Comparison of ENCODE assay signal across 1 cellular context in the genomic region with DNA sequence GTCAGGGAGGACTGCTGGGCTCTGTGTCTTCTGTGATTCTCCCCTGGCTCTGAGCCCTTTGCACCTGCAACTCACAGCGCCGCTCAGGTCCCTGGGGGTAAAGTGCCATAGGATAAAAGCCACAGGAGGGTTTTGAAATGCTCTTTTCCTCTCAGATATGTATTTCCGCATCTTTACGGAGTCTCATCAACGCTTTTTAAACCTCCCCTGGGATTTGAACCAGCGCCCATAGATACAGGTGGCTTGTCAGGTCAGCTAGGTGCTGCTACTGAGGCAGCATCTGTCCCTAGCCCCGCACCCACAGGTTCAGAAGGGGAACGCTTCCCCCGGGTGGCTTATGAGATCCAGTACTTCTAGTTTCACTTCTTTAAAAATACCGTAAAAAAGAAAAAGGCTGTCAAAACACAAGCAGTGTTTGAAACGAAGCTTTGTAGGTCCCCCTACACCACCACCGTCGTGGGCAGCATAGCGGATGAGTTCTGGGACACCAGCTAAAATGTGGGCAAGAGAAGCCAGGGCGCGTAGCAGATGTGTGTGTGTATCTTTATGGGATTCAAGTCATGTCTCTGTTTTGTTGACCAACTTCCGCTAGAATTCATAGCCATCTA.
TF ChIP-seq lines count a peak whose summit lies in the region.

No MANE protein-coding gene starts in this region.

TF ChIP-seq in WTC11, 78 proteins besides CTCF, POLR2A, EP300 and RAD21 (continued from another document):
- no peak for TF ChIP-seq ZNF425 (CRISPR knock-in tag; conservative IDR thresholded peaks at IDR 0.05)
